Comparison of ENCODE assay signal across 12 cellular contexts in the genomic region with DNA sequence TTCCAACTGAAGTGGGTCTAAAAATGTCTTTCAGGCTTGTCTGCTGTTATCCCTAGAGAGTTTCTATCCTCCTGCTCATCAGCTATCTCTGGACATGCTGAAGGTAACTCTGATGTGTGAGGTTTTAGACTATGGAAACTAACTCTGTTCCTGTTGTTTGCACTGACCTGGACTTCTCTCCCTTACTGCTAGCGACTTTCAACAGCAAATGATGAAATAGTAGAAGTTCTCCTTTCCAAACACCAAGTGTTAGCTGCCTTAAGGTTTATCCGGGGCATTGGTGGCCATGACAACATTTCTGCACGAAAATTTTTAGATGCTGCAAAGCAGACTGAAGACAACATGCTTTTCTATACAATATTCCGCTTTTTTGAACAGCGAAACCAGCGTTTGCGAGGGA. TPM values are rescaled to one million over a fixed set of nuclear protein-coding genes. Genes with fewer than 3 reads are reported as not detected.
A peak's percentile ranks its signal among the peaks of the same experiment; 100 is the strongest.
DNase-seq lines count a peak whose midpoint lies in the region; ATAC-seq and TF ChIP-seq lines count a peak whose summit lies in the region.
"Had no signal": no experiment of that assay in that cellular context is flagged by ENCODE, and none has a peak within 500 bp of the region (broad histone marks: within the 10 kb centered on the region; RNA-seq: fewer than 3 reads in every experiment).

No MANE protein-coding gene starts in this region.

- H3K27ac ChIP-seq in BLaER1 = peak overlapping the region; percentile 63
- peak overlapping the region; percentile 17 for H3K27ac ChIP-seq in HL-60 (replicated peaks)
- H3K27ac ChIP-seq in right lobe of liver = peak overlapping the region in 1 of 3 donors; percentile 18

- H3K4me1 ChIP-seq in BLaER1 (peaks cover 35% of the 10 kb centered on the region), right lobe of liver (peaks cover 0 to 9% (median 0%) of the 10 kb centered on the region in 4 donors)

- TF ChIP-seq POLR2A in right lobe of liver (IDR thresholded peaks at IDR 0.05) = no peak

- H3K36me3 Mint-ChIP-seq in T-helper 17 cell (ENCODE audit: low read depth) = no peaks in the 10 kb centered on the region
- H3K36me3 Mint-ChIP-seq in activated T-helper 1 cell treated with anti-CD3 and anti-CD28 coated beads, Interleukin-12 subunit alpha, Interleukin-12 subunit beta, Interleukin-2, Interleukin-4 antibody, amounts not matched to agents 30 ng/mL and 10 ng/mL and 1 ng/mL, durations not matched to agents 14 hours and 24 hours and 36 hours (ENCODE audit: low read depth) = peaks cover 74% of the 10 kb centered on the region

- TF ChIP-seq CTCF in HL-60 (IDR thresholded peaks at IDR 0.05; ENCODE audit: insufficient read depth, low read length) = no peak
- no peak for TF ChIP-seq CTCF in right lobe of liver (IDR thresholded peaks at IDR 0.05)

- no peak overlapping the region for H3K4me3 Mint-ChIP-seq in T-helper 17 cell
- no peak overlapping the region for H3K4me3 Mint-ChIP-seq in activated T-helper 1 cell treated with anti-CD3 and anti-CD28 coated beads, Interleukin-12 subunit alpha, Interleukin-12 subunit beta, Interleukin-2, Interleukin-4 antibody, amounts not matched to agents 30 ng/mL and 10 ng/mL and 1 ng/mL, durations not matched to agents 14 hours and 24 hours and 36 hours

- ATAC-seq in T-helper 17 cell (no peak), right lobe of liver (peak; percentile 23 to 66 (median 40)), GM18517 (IDR thresholded peaks at IDR 0.05; ENCODE audit: unreplicated experiment) (no peak)

- H3K27me3 Mint-ChIP-seq in T-helper 17 cell = no peaks in the 10 kb centered on the region
- H3K27me3 Mint-ChIP-seq in activated T-helper 1 cell treated with anti-CD3 and anti-CD28 coated beads, Interleukin-12 subunit alpha, Interleukin-12 subunit beta, Interleukin-2, Interleukin-4 antibody, amounts not matched to agents 30 ng/mL and 10 ng/mL and 1 ng/mL, durations not matched to agents 14 hours and 24 hours and 36 hours (ENCODE audit: insufficient read depth) = no peaks in the 10 kb centered on the region

- DNase-seq in HL-60 (ENCODE audit: low read depth in 1 of 2, low spot score in 1 of 2) = peak; percentile 66 to 75
- DNase-seq in T-helper 17 cell = no peak
- DNase-seq in right lobe of liver = no peak
- DNase-seq in activated T-helper 1 cell treated with anti-CD3 and anti-CD28 coated beads, Interleukin-12 subunit alpha, Interleukin-12 subunit beta, Interleukin-2, Interleukin-4 antibody, amounts not matched to agents 30 ng/mL and 10 ng/mL and 1 ng/mL, durations not matched to agents 14 hours and 24 hours and 36 hours (ENCODE audit: low spot score) = no peak
- no peak for DNase-seq in NK-92 (lab: John Stamatoyannopoulos, UW; ENCODE audit: unreplicated experiment)
- no peak for DNase-seq in ureter (ENCODE audit: low spot score)
- DNase-seq: amniotic stem cell, DMS79, NCI-H1105, T-helper 1 cell had no signal

- H3K4me2 ChIP-seq in BLaER1 = peak overlapping the region; percentile 77

- H3K9me3 ChIP-seq in BLaER1 = peaks cover 8% of the 10 kb centered on the region; the same call in 1 of the 2 replicates
- no peaks in the 10 kb centered on the region for H3K9me3 ChIP-seq in T-helper 17 cell (ENCODE audit: control insufficient read depth, low read length, poor library complexity, severe bottlenecking)
- no peaks in the 10 kb centered on the region for H3K9me3 ChIP-seq in right lobe of liver

- peak overlapping the region; percentile 21 for H3K27ac Mint-ChIP-seq in T-helper 17 cell
- no peak overlapping the region for H3K27ac Mint-ChIP-seq in activated T-helper 1 cell treated with anti-CD3 and anti-CD28 coated beads, Interleukin-12 subunit alpha, Interleukin-12 subunit beta, Interleukin-2, Interleukin-4 antibody, amounts not matched to agents 30 ng/mL and 10 ng/mL and 1 ng/mL, durations not matched to agents 14 hours and 24 hours and 36 hours

- H3K9me3 Mint-ChIP-seq in activated T-helper 1 cell treated with anti-CD3 and anti-CD28 coated beads, Interleukin-12 subunit alpha, Interleukin-12 subunit beta, Interleukin-2, Interleukin-4 antibody, amounts not matched to agents 30 ng/mL and 10 ng/mL and 1 ng/mL, durations not matched to agents 14 hours and 24 hours and 36 hours = no peaks in the 10 kb centered on the region

- H3K4me3 ChIP-seq in BLaER1 (peak overlapping the region; percentile 12; the same call in 1 of the 2 replicates), HL-60 (replicated peaks; ENCODE audit: insufficient read depth, low read length) (no peak overlapping the region), right lobe of liver (no peak overlapping the region)

- peaks cover 100% of the 10 kb centered on the region for H3K36me3 ChIP-seq in BLaER1
- peaks cover 7 to 95% (median 28%) of the 10 kb centered on the region in 4 donors for H3K36me3 ChIP-seq in right lobe of liver

- H3K4me1 Mint-ChIP-seq in T-helper 17 cell = peaks cover 4% of the 10 kb centered on the region
- H3K4me1 Mint-ChIP-seq in activated T-helper 1 cell treated with anti-CD3 and anti-CD28 coated beads, Interleukin-12 subunit alpha, Interleukin-12 subunit beta, Interleukin-2, Interleukin-4 antibody, amounts not matched to agents 30 ng/mL and 10 ng/mL and 1 ng/mL, durations not matched to agents 14 hours and 24 hours and 36 hours (ENCODE audit: low read depth) = peaks cover 14% of the 10 kb centered on the region

- intact Hi-C loops in right lobe of liver (cut with DNase I) = no loop called here
- intact Hi-C loops in activated T-helper 1 cell treated with anti-CD3 and anti-CD28 coated beads, Interleukin-12 subunit alpha, Interleukin-12 subunit beta, Interleukin-2, Interleukin-4 antibody, amounts not matched to agents 30 ng/mL and 10 ng/mL and 1 ng/mL, durations not matched to agents 14 hours and 24 hours and 36 hours (cut with micrococcal nuclease) = loop anchor here (10.0 kb wide), 1 partner anchor 55 kb away; no protein-coding TSS in a partner anchor

- WGBS in right lobe of liver (ENCODE audit: insufficient coverage, low coverage, low lambda C conversion rate, missing lambda C conversion rate) = 63% methylated on average over 7 of the region's 7 CpGs

- H3K27me3 ChIP-seq in BLaER1 (no peaks in the 10 kb centered on the region), HL-60 (ENCODE audit: insufficient read depth, poor library complexity, severe bottlenecking) (no peaks in the 10 kb centered on the region), right lobe of liver (no peaks in the 10 kb centered on the region)

- H4K20me1 ChIP-seq in BLaER1 = no peaks in the 10 kb centered on the region

- peak overlapping the region; percentile 11; the same call in 1 of the 2 replicates for H3K9ac ChIP-seq in BLaER1

RNA-seq across cellular contexts. Expression of gene RMC1, which starts 26.9 kb away (rescaled TPM):
- total RNA-seq in T-helper 17 cell (10 to 100 TPM; 64.0 to 72.2 TPM), right lobe of liver (10 to 100 TPM; 16.8 to 24.5 (median 21.9) TPM), ureter (27.5 TPM)
- 56.3 and 56.7 TPM in 2 replicates for total RNA-seq in activated T-helper 1 cell treated with anti-CD3 and anti-CD28 coated beads, Interleukin-12 subunit alpha, Interleukin-12 subunit beta, Interleukin-2, Interleukin-4 antibody, amounts not matched to agents 30 ng/mL and 10 ng/mL and 1 ng/mL, durations not matched to agents 14 hours and 24 hours and 36 hours

RNA-seq across cellular contexts. Expression of gene NPC1, which starts 56.1 kb away (rescaled TPM):
- total RNA-seq in T-helper 17 cell (10 to 100 TPM; 43.5 to 45.8 TPM), right lobe of liver (10 to 100 TPM; 11.9 to 31.2 (median 20.0) TPM), ureter (42.0 TPM)
- 30.1 and 30.2 TPM in 2 replicates for total RNA-seq in activated T-helper 1 cell treated with anti-CD3 and anti-CD28 coated beads, Interleukin-12 subunit alpha, Interleukin-12 subunit beta, Interleukin-2, Interleukin-4 antibody, amounts not matched to agents 30 ng/mL and 10 ng/mL and 1 ng/mL, durations not matched to agents 14 hours and 24 hours and 36 hours

Comparison
In these comparisons a context has a peak if more than half of its experiments do, and no peak if none do; other contexts are left out.
1. DNase-seq: peak in HL-60 (2 of 2); none in T-helper 17 cell (0 of 3), right lobe of liver (0 of 3), activated T-helper 1 cell treated with anti-CD3 and anti-CD28 coated beads, Interleukin-12 subunit alpha, Interleukin-12 subunit beta, Interleukin-2, Interleukin-4 antibody, amounts not matched to agents 30 ng/mL and 10 ng/mL and 1 ng/mL, durations not matched to agents 14 hours and 24 hours and 36 hours (single experiment), NK-92 (single experiment) and ureter (single experiment).
2. ATAC-seq: peak in right lobe of liver (4 of 4); none in T-helper 17 cell (single experiment) and GM18517 (single experiment).